In the genomic region with DNA sequence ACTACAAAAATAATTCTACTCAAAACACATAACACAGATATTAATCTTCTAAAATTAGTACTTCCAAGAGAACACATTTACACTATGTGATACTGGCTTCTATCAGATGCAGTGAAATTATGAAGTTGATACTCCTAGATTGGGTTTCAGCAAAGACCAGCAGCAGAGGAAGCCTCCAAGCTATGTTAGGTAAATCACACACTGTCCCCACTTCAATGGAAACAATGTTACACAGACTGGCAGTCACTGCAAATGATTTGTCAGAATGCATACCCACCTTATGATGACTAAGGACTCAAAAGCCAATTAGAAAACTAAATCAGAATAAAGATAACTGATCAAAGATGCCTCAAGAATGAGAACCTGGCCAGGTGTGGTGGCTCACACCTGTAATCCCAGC, we compare ENCODE assay signal across 24 cellular contexts.
A peak's percentile ranks its signal among the peaks of the same experiment; 100 is the strongest.
DNase-seq lines count a peak whose midpoint lies in the region; ATAC-seq and TF ChIP-seq lines count a peak whose summit lies in the region.
"Had no signal": no experiment of that assay in that cellular context is flagged by ENCODE, and none has a peak within 500 bp of the region (broad histone marks: within the 10 kb centered on the region; RNA-seq: fewer than 3 reads in every experiment).

No MANE protein-coding gene starts in this region.

- H3K27ac ChIP-seq in KMS-11 (no peak overlapping the region), parathyroid adenoma (peak overlapping the region; percentile 24)
- H3K27ac ChIP-seq: A549; BLaER1 treated with 17β-estradiol and CSF1 and Interleukin-3, amounts not matched to agents 10 nM and 100 nM; GM23248 had no signal

- peak overlapping the region; percentile 29 for H3K27ac Mint-ChIP-seq in activated T-cell treated with anti-CD3 and anti-CD28 coated beads, Interleukin-2, amount 50 U/mL, for 24 hours
- H3K27ac Mint-ChIP-seq: CD14-positive monocyte; CD4-positive, alpha-beta T cell had no signal

- H3K27me3 Mint-ChIP-seq in activated T-cell treated with anti-CD3 and anti-CD28 coated beads, Interleukin-2, amount 50 U/mL, for 24 hours, result no peaks in the 10 kb centered on the region
- H3K27me3 Mint-ChIP-seq: CD4-positive, alpha-beta T cell; CD8-positive, alpha-beta memory T cell had no signal

- H3K4me2 ChIP-seq in KMS-11 (peak overlapping the region; percentile 27; the same call in 1 of the 2 replicates), parathyroid adenoma (ENCODE audit: low read length) (no peak overlapping the region)
- H3K4me2 ChIP-seq: A549; BLaER1 treated with 17β-estradiol and CSF1 and Interleukin-3, amounts not matched to agents 10 nM and 100 nM had no signal

- H3K36me3 ChIP-seq in KMS-11 (ENCODE audit: insufficient read depth), result 0 out of 2 replicates have a peak, but pooled peaks cover 3% of the 10 kb centered on the region
- H3K36me3 ChIP-seq in parathyroid adenoma (ENCODE audit: control insufficient read depth, insufficient read depth, low read length), result no peaks in the 10 kb centered on the region
- H3K36me3 ChIP-seq: BE2C had no signal

- no peak overlapping the region for H3K9ac ChIP-seq in KMS-11
- H3K9ac ChIP-seq in parathyroid adenoma, result no peak overlapping the region
- H3K9ac ChIP-seq: BLaER1 treated with 17β-estradiol and CSF1 and Interleukin-3, amounts not matched to agents 10 nM and 100 nM; GM23248 had no signal

- peaks cover 52% of the 10 kb centered on the region for H3K36me3 Mint-ChIP-seq in activated T-cell treated with anti-CD3 and anti-CD28 coated beads, Interleukin-2, amount 50 U/mL, for 24 hours (ENCODE audit: low read depth)

- H3K4me3 ChIP-seq in KMS-11 (IDR thresholded peaks at IDR 0.05; ENCODE audit: insufficient read depth, low read depth, low read length), result no peak overlapping the region
- no peak overlapping the region for H3K4me3 ChIP-seq in parathyroid adenoma (ENCODE audit: low read depth, low read length)
- H3K4me3 ChIP-seq: A549; BLaER1 treated with 17β-estradiol and CSF1 and Interleukin-3, amounts not matched to agents 10 nM and 100 nM; GM12878; GM23248 had no signal

- H3K27me3 ChIP-seq in KMS-11 (ENCODE audit: insufficient read depth, low read depth) (no peaks in the 10 kb centered on the region), parathyroid adenoma (ENCODE audit: control insufficient read depth, insufficient read depth, low read length) (no peaks in the 10 kb centered on the region)
- H3K27me3 ChIP-seq: BE2C; BLaER1 treated with 17β-estradiol and CSF1 and Interleukin-3, amounts not matched to agents 10 nM and 100 nM had no signal

- peaks cover 29% of the 10 kb centered on the region for H3K4me1 Mint-ChIP-seq in activated T-cell treated with anti-CD3 and anti-CD28 coated beads, Interleukin-2, amount 50 U/mL, for 24 hours (ENCODE audit: low read depth)
- H3K4me1 Mint-ChIP-seq: CD14-positive monocyte; CD8-positive, alpha-beta memory T cell had no signal

- H3K9me3 ChIP-seq in parathyroid adenoma (ENCODE audit: control insufficient read depth, low read length), result no peaks in the 10 kb centered on the region
- H3K9me3 ChIP-seq: A549; BE2C; BLaER1 treated with 17β-estradiol and CSF1 and Interleukin-3, amounts not matched to agents 10 nM and 100 nM had no signal

- H2AFZ ChIP-seq in KMS-11 (ENCODE audit: low read depth), result no peak overlapping the region
- H2AFZ ChIP-seq in parathyroid adenoma, result no peak overlapping the region
- H2AFZ ChIP-seq: GM23248 had no signal

- no peak for DNase-seq in activated T-cell treated with anti-CD3 and anti-CD28 coated beads, Interleukin-2, amount 50 U/mL, for 24 hours
- no peak for DNase-seq in activated T-cell treated with anti-CD3 and anti-CD28 coated beads, Interleukin-2, amount 50 U/mL, for 48 hours
- no peak for DNase-seq in ureter (ENCODE audit: low spot score)
- no peak for DNase-seq in NCI-H2171 (lab: John Stamatoyannopoulos, UW)
- DNase-seq: 8988T; ACHN; AML-193; BE2C; CD4-positive, alpha-beta T cell; CD8-positive, alpha-beta memory T cell; DMS 273 treated with DMSO at 0.1 percent for 48 hours; DMS79; EL; GDM1; GM23248; H7; HCEC 1CT had no signal

- H3K9me3 Mint-ChIP-seq in activated T-cell treated with anti-CD3 and anti-CD28 coated beads, Interleukin-2, amount 50 U/mL, for 24 hours, result no peaks in the 10 kb centered on the region
- H3K9me3 Mint-ChIP-seq: CD4-positive, alpha-beta T cell; CD8-positive, alpha-beta memory T cell had no signal

- ATAC-seq in HG03342 (IDR thresholded peaks at IDR 0.05; ENCODE audit: unreplicated experiment), result no peak
- ATAC-seq: A549, GM12878 had no signal

- no peak for TF ChIP-seq CTCF in KMS-11 (conservative IDR thresholded peaks at IDR 0.05; ENCODE audit: low read depth, low read length)
- TF ChIP-seq CTCF in parathyroid adenoma (IDR thresholded peaks at IDR 0.05), result no peak

- H3K79me2 ChIP-seq in KMS-11 (ENCODE audit: insufficient read depth, low read depth), result no peaks in the 10 kb centered on the region
- no peaks in the 10 kb centered on the region for H3K79me2 ChIP-seq in parathyroid adenoma

- H3K4me3 Mint-ChIP-seq in activated T-cell treated with anti-CD3 and anti-CD28 coated beads, Interleukin-2, amount 50 U/mL, for 24 hours, result no peak overlapping the region
- H3K4me3 Mint-ChIP-seq: CD14-positive monocyte; CD4-positive, alpha-beta T cell; CD8-positive, alpha-beta memory T cell had no signal

- no peaks in the 10 kb centered on the region for H4K20me1 ChIP-seq in KMS-11 (ENCODE audit: insufficient read depth)
- H4K20me1 ChIP-seq: BLaER1 treated with 17β-estradiol and CSF1 and Interleukin-3, amounts not matched to agents 10 nM and 100 nM had no signal

- peaks cover 94% of the 10 kb centered on the region for H3K4me1 ChIP-seq in KMS-11 (ENCODE audit: low read depth, poor library complexity, severe bottlenecking)
- H3K4me1 ChIP-seq in parathyroid adenoma, result peaks cover 11% of the 10 kb centered on the region
- H3K4me1 ChIP-seq: A549, BE2C had no signal
